1 cellular context compared by ENCODE assay signal in genomic region chr3:126827121-126827520, GRCh38.
TF ChIP-seq lines count a peak whose summit lies in the region.

No MANE protein-coding gene starts in this region.

TF ChIP-seq in GM12878, 131 proteins besides CTCF, POLR2A, EP300 and RAD21 (continued from another document):
- TF ChIP-seq CEBPZ (IDR thresholded peaks at IDR 0.05; ENCODE audit: low read depth, low read length) (no peak), TAF1 (IDR thresholded peaks at IDR 0.05; ENCODE audit: borderline replicate concordance, low read depth, low read length) (no peak), FOS (IDR thresholded peaks at IDR 0.05; ENCODE audit: borderline replicate concordance, extremely low read depth, insufficient read length) (no peak), PAX8 (IDR thresholded peaks at IDR 0.05) (no peak), RELB (IDR thresholded peaks at IDR 0.05; ENCODE audit: low read depth) (no peak), BRCA1 (IDR thresholded peaks at IDR 0.05; ENCODE audit: low read depth, low read length) (no peak), NR2C2 (IDR thresholded peaks at IDR 0.05; ENCODE audit: borderline replicate concordance, control insufficient read depth, insufficient read length, low read depth) (no peak), PML (IDR thresholded peaks at IDR 0.05; ENCODE audit: low read length) (no peak), SUPT20H (IDR thresholded peaks at IDR 0.05; ENCODE audit: borderline replicate concordance, control insufficient read depth, low read depth, low read length) (no peak), IRF3 (IDR thresholded peaks at IDR 0.05) (no peak), MTA2 (IDR thresholded peaks at IDR 0.05; ENCODE audit: low read depth) (no peak), CREM (IDR thresholded peaks at IDR 0.05; ENCODE audit: low read depth) (no peak), IRF4 (IDR thresholded peaks at IDR 0.05; ENCODE audit: low read depth, low read length) (no peak), E2F8 (IDR thresholded peaks at IDR 0.05; ENCODE audit: low read depth, partially characterized antibody) (no peak)
